1 cellular context compared by ENCODE assay signal in genomic region chrX:10399152-10399741, GRCh38.
TF ChIP-seq lines count a peak whose summit lies in the region.

No MANE protein-coding gene starts in this region.

TF ChIP-seq in WTC11, 78 proteins besides CTCF, POLR2A, EP300 and RAD21 (continued from another document):
- TF ChIP-seq ZNF281 (CRISPR knock-in tag; IDR thresholded peaks at IDR 0.05) (no peak), RORB (CRISPR knock-in tag; IDR thresholded peaks at IDR 0.05) (no peak), E2F1 (CRISPR knock-in tag; IDR thresholded peaks at IDR 0.05) (no peak), FOXK1 (CRISPR knock-in tag; IDR thresholded peaks at IDR 0.05) (no peak), NR3C1 (CRISPR knock-in tag; conservative IDR thresholded peaks at IDR 0.05; ENCODE audit: low read depth) (no peak), ZNF138 (CRISPR knock-in tag; conservative IDR thresholded peaks at IDR 0.05) (no peak), HMGXB4 (CRISPR knock-in tag; IDR thresholded peaks at IDR 0.05) (no peak)
